Comparison of ENCODE assay signal across 30 cellular contexts in genomic region chr10:30081182-30081581, GRCh38. TPM values are rescaled to one million over a fixed set of nuclear protein-coding genes. Genes with fewer than 3 reads are reported as not detected.
"Had no signal": no experiment of that assay in that cellular context is flagged by ENCODE, and none has a peak within 500 bp of the region (broad histone marks: within the 10 kb centered on the region; RNA-seq: fewer than 3 reads in every experiment).

No MANE protein-coding gene starts in this region.

- H3K9ac ChIP-seq: neural progenitor cell, parathyroid adenoma had no signal

- H3K36me3 ChIP-seq: neural progenitor cell, ovary, spleen, suprapubic skin, tibial artery, transverse colon, upper lobe of right lung, uterus had no signal

- H3K9me3 ChIP-seq: ovary, psoas muscle, spleen, suprapubic skin, testis, tibial artery, transverse colon, upper lobe of right lung, uterus had no signal

- H3K4me3 Mint-ChIP-seq: naive thymus-derived CD8-positive, alpha-beta T cell; natural killer cell treated with Interleukin-12 subunit alpha and Interleukin-12 subunit beta and Interleukin-15 and Interleukin-18, amount 100 ng/mL, for 72 hours; neural progenitor cell; stimulated activated memory B cell treated with anti-CD40 and anti-IgM and Interleukin-4, amounts not matched to agents 10 μg/mL and 1 μg/mL and 100 μg/mL, for 72 hours; stimulated activated naive CD8-positive, alpha-beta T cell treated with anti-CD3 and anti-CD28 coated beads, Interleukin-15, amount 100 ng/mL, for 72 hours; type B pancreatic cell had no signal

- H3K36me3 Mint-ChIP-seq: naive thymus-derived CD8-positive, alpha-beta T cell; natural killer cell treated with Interleukin-12 subunit alpha and Interleukin-12 subunit beta and Interleukin-15 and Interleukin-18, amount 100 ng/mL, for 72 hours; neural progenitor cell; stimulated activated memory B cell treated with anti-CD40 and anti-IgM and Interleukin-4, amounts not matched to agents 10 μg/mL and 1 μg/mL and 100 μg/mL, for 72 hours; type B pancreatic cell had no signal

- H3K27me3 ChIP-seq: neural progenitor cell, ovary, suprapubic skin, testis, tibial artery, transverse colon, upper lobe of right lung, uterus had no signal

- H3K4me1 Mint-ChIP-seq: stimulated activated naive CD8-positive, alpha-beta T cell treated with anti-CD3 and anti-CD28 coated beads, Interleukin-15, amount 100 ng/mL, for 72 hours had no signal

- H3K9me3 Mint-ChIP-seq: natural killer cell treated with Interleukin-12 subunit alpha and Interleukin-12 subunit beta and Interleukin-15 and Interleukin-18, amount 100 ng/mL, for 72 hours; neural progenitor cell; stimulated activated naive CD8-positive, alpha-beta T cell treated with anti-CD3 and anti-CD28 coated beads, Interleukin-15, amount 100 ng/mL, for 72 hours had no signal

- H3K27ac Mint-ChIP-seq: naive thymus-derived CD8-positive, alpha-beta T cell; natural killer cell treated with Interleukin-12 subunit alpha and Interleukin-12 subunit beta and Interleukin-15 and Interleukin-18, amount 100 ng/mL, for 72 hours; neural progenitor cell; progenitor cell of endocrine pancreas; stimulated activated memory B cell treated with anti-CD40 and anti-IgM and Interleukin-4, amounts not matched to agents 10 μg/mL and 1 μg/mL and 100 μg/mL, for 72 hours; stimulated activated naive CD8-positive, alpha-beta T cell treated with anti-CD3 and anti-CD28 coated beads, Interleukin-15, amount 100 ng/mL, for 72 hours; type B pancreatic cell had no signal

- H3K79me2 ChIP-seq: parathyroid adenoma had no signal

- H3K27me3 Mint-ChIP-seq: type B pancreatic cell had no signal

- DNase-seq: naive thymus-derived CD8-positive, alpha-beta T cell; occipital lobe; ovary; posterior cingulate gyrus; psoas muscle; right cardiac atrium; spleen; stimulated activated CD4-positive, alpha-beta T cell treated with anti-CD3 and anti-CD28 coated beads, Interleukin-12 subunit alpha, Interleukin-12 subunit beta, amount 100 ng/mL, for 4 hours; stimulated activated CD4-positive, alpha-beta T cell treated with anti-CD3 and anti-CD28 coated beads, Interleukin-1b, Interleukin-23, amount 100 ng/mL, for 48 hours; stimulated activated CD4-positive, alpha-beta T cell treated with anti-CD3 and anti-CD28 coated beads, Interleukin-4, amount 100 ng/mL, for 1 hour; stimulated activated CD4-positive, alpha-beta T cell treated with anti-CD3 and anti-CD28 coated beads, Interleukin-4, amount 100 ng/mL, for 4 hours; stimulated activated CD8-positive, alpha-beta memory T cell treated with anti-CD3 and anti-CD28 coated beads, Interleukin-4, amount 100 ng/mL, for 48 hours; stimulated activated naive CD4-positive, alpha-beta T cell; stimulated activated naive CD8-positive, alpha-beta T cell treated with anti-CD3 and anti-CD28 coated beads, Interleukin-15, amount 100 ng/mL, for 72 hours; stimulated activated naive CD8-positive, alpha-beta T cell treated with anti-CD3 and anti-CD28 coated beads, Interleukin-15, Interleukin-2, amounts not matched to agents 100 U/mL and 50 U/mL, for 24 hours; substantia nigra; testis; tibial artery; transverse colon; upper lobe of right lung; uterus had no signal

- H2AFZ ChIP-seq: neural progenitor cell, parathyroid adenoma had no signal

- H3K4me3 ChIP-seq: neural progenitor cell, ovary, psoas muscle, skin epidermis, smooth muscle cell, spleen, suprapubic skin, testis, tibial artery, transverse colon, upper lobe of right lung, uterus had no signal

- H3K4me1 ChIP-seq: psoas muscle, spleen, suprapubic skin, tibial artery, transverse colon, upper lobe of right lung, uterus had no signal

- H3K27ac ChIP-seq: neural progenitor cell, ovary, parathyroid adenoma, psoas muscle, skin epidermis, spleen, suprapubic skin, testis, tibial artery, transverse colon, upper lobe of right lung, uterus had no signal

- H3K4me2 ChIP-seq: neural progenitor cell, smooth muscle cell had no signal

RNA-seq across cellular contexts. Expression of gene JCAD, which starts 21.8 kb away (rescaled TPM):
- total RNA-seq: naive thymus-derived CD8-positive, alpha-beta T cell had no signal
